ENCODE assay signal across 1 cellular context in genomic region chr1:157137051-157137772, GRCh38.
TF ChIP-seq lines count a peak whose summit lies in the region.

No MANE protein-coding gene starts in this region.

TF ChIP-seq in HEK293, 187 proteins besides CTCF, POLR2A, EP300 and RAD21 (continued from another document):
- TF ChIP-seq PRDM1 (tag by site-specific recombination; IDR thresholded peaks at IDR 0.05) (peak; percentile 46; the same call in 1 of the 2 replicates), ZNF660 (tag by site-specific recombination; IDR thresholded peaks at IDR 0.05) (0 out of 2 replicates have a peak, but pooled peaks have one; percentile 29), ZNF311 (tag by site-specific recombination; IDR thresholded peaks at IDR 0.05; ENCODE audit: borderline replicate concordance) (no peak), ZNF341 (tag by site-specific recombination; IDR thresholded peaks at IDR 0.05; ENCODE audit: low read depth) (peak; percentile 89), HOXC10 (CRISPR knock-in tag; IDR thresholded peaks at IDR 0.05) (no peak), ZNF416 (tag by site-specific recombination; IDR thresholded peaks at IDR 0.05) (no peak), SP2 (tag by site-specific recombination; IDR thresholded peaks at IDR 0.05) (peak; percentile 53), IKZF3 (tag by site-specific recombination; IDR thresholded peaks at IDR 0.05) (peak; percentile 35)
